Comparison of ENCODE assay signal across 9 cellular contexts in the genomic region with DNA sequence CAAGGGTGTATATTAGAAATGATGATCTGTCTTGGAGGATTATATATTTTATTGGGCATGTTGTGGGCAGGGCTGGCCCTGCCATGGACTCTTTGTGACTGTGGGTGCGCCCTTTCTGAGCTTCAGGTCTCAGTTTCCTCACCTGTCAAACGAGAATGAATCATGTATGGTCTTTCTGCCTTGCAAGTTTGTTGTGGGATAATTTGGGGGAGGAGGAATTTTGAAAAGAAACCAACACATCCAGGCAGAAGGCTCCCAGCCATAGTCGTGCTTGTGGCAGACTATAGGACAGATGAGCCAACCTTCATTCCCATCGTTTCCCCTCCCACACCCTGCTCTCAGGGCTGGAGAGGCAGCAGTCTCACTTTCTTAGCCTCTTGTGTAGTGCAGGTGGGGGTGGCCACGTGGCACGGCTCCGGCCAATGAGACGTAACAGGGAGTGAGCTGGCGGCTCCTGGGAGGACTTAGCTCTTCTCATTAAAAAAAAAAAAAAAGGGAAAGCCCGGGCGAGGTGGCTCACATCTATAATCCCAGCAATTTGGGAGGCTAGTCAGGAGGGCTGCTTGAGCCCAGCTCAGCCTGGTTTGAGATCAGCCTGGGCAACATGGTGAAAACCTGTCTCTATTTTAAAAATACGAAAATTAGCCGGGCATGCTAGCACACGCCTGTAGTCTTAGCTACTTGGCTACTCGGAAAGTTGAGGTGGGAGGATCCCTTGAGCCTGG.
A peak's percentile ranks its signal among the peaks of the same experiment; 100 is the strongest.
DNase-seq lines count a peak whose midpoint lies in the region.
"Had no signal": no experiment of that assay in that cellular context is flagged by ENCODE, and none has a peak within 500 bp of the region (broad histone marks: within the 10 kb centered on the region; RNA-seq: fewer than 3 reads in every experiment).

No MANE protein-coding gene starts in this region.

- H3K27ac ChIP-seq in trophoblast cell (ENCODE audit: low read depth, low read length): no peak overlapping the region

- H3K36me3 ChIP-seq in trophoblast cell (ENCODE audit: control insufficient read depth in 1 of 2, insufficient read depth in 2 of 2, low read length in 2 of 2): no peaks in the 10 kb centered on the region

- H3K4me2 ChIP-seq in trophoblast cell (ENCODE audit: low read length): no peak overlapping the region

- H3K14ac ChIP-seq in trophoblast cell (ENCODE audit: low read length): no peak overlapping the region

- no peak overlapping the region for H2BK5ac ChIP-seq in trophoblast cell (ENCODE audit: low read depth, low read length, poor library complexity)

- no peak overlapping the region for H2BK120ac ChIP-seq in trophoblast cell (ENCODE audit: insufficient read depth, low read length, poor library complexity)

- DNase-seq in H4 (ENCODE audit: low spot score): peak; percentile 26
- peak; percentile 14 for DNase-seq in NCI-H2196 treated with DMSO at 0.1 percent for 48 hours (lab: John Stamatoyannopoulos, UW; ENCODE audit: unreplicated experiment)
- peak; percentile 60 for DNase-seq in cerebellar cortex (ENCODE audit: low spot score)
- DNase-seq in trophoblast cell: peak; percentile 90 to 95
- no peak for DNase-seq in OCI-M1 (lab: John Stamatoyannopoulos, UW)
- DNase-seq in NCI-H2081 (lab: John Stamatoyannopoulos, UW): no peak
- DNase-seq in NCI-H128 (lab: John Stamatoyannopoulos, UW; ENCODE audit: unreplicated experiment): no peak
- DNase-seq in GF-D8 (lab: John Stamatoyannopoulos, UW): no peak
- DNase-seq: activated B cell treated with CpG ODN at 0.5 μM for 24 hours had no signal

- peak overlapping the region; percentile 19 for H4K91ac ChIP-seq in trophoblast cell (ENCODE audit: low read depth, low read length)

- peaks cover 27 to 30% of the 10 kb centered on the region in 2 experiments for H3K4me1 ChIP-seq in trophoblast cell (ENCODE audit: control insufficient read depth in 1 of 2, insufficient read depth in 2 of 2, low read length in 2 of 2)

- no peak overlapping the region for H3K4me3 ChIP-seq in trophoblast cell (ENCODE audit: low read depth, low read length)

- peak overlapping the region; percentile 56 for H2BK12ac ChIP-seq in trophoblast cell (ENCODE audit: low read length)

- peaks cover 37% of the 10 kb centered on the region for H3K79me1 ChIP-seq in trophoblast cell (ENCODE audit: low read length)

- no peak overlapping the region for H3K4ac ChIP-seq in trophoblast cell (ENCODE audit: low read depth, low read length)

- no peak overlapping the region for H3K18ac ChIP-seq in trophoblast cell (ENCODE audit: low read length)

- H4K12ac ChIP-seq in trophoblast cell (ENCODE audit: low read depth, low read length): no peak overlapping the region

- H2AK5ac ChIP-seq in trophoblast cell (ENCODE audit: low read length): peak overlapping the region; percentile 15

- WGBS in trophoblast cell (ENCODE audit: extremely low coverage, insufficient coverage, insufficient read length): no CpG with 5 or more reads among the region's 15 CpGs

- H2AFZ ChIP-seq in trophoblast cell (ENCODE audit: insufficient read depth, low read length, poor library complexity): no peak overlapping the region

- peaks cover 3% of the 10 kb centered on the region for H3K9me3 ChIP-seq in trophoblast cell (ENCODE audit: insufficient read depth, low read depth, low read length)

- H3K27me3 ChIP-seq in trophoblast cell (ENCODE audit: insufficient read depth, low read length): no peaks in the 10 kb centered on the region

- H3K79me2 ChIP-seq in trophoblast cell (ENCODE audit: control insufficient read depth, insufficient read depth, low read length, poor library complexity): peaks cover 2% of the 10 kb centered on the region

- no peak overlapping the region for H3K23ac ChIP-seq in trophoblast cell (ENCODE audit: low read length)

- H3K9ac ChIP-seq in trophoblast cell (ENCODE audit: low read length): no peak overlapping the region

- peak overlapping the region; percentile 42 for H4K8ac ChIP-seq in trophoblast cell (ENCODE audit: low read depth, low read length)

Comparison
In these comparisons a context has a peak if more than half of its experiments do, and no peak if none do; other contexts are left out.
1. DNase-seq: peak in H4 (single experiment), NCI-H2196 treated with DMSO at 0.1 percent for 48 hours (single experiment), cerebellar cortex (single experiment) and trophoblast cell (2 of 2); none in OCI-M1 (single experiment), NCI-H2081 (0 of 2), NCI-H128 (single experiment) and GF-D8 (single experiment).